In the genomic region with DNA sequence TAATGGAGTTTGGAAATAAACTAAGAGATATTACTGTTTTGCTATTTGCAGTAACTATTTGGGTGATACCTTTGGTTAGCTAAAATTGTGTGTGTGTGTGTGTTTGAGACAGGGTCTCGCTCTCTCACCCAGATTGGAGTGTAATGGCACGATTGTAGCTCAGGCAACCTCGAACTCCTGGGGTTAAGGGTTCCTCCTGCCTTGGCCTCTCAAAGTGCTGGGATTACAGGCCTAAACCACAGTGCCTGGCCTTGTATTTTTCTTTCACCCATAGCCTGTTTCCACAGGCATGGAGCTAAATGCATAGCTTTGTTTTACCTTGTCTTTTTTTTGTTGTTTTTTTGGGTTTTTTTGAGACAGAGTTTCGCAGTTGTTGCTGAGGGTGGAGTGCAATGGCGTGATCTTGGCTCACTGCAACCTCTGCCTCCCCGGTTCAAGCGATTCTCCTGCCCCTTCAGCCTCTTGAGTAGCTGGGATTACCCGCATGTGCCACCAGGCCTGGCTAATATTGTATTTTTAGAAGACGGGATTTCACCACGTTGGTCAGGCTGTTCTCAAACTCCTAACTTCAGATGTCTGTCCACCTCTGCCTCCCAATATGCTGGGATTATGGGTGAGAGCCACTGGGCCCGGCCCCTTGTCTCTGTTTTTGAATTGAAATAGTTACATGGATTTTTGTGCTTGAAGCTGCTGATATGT, we compare ENCODE assay signal across 8 cellular contexts. TPM values are rescaled to one million over a fixed set of nuclear protein-coding genes. Genes with fewer than 3 reads are reported as not detected.
DNase-seq lines count a peak whose midpoint lies in the region; TF ChIP-seq lines count a peak whose summit lies in the region.
"Had no signal": no experiment of that assay in that cellular context is flagged by ENCODE, and none has a peak within 500 bp of the region (broad histone marks: within the 10 kb centered on the region; RNA-seq: fewer than 3 reads in every experiment).

No MANE protein-coding gene starts in this region.

- H3K27ac ChIP-seq in KMS-11 (no peak overlapping the region), adrenal gland (peak overlapping the region in 3 of 5 donors; percentile 44 to 99 (median 56)), iPS-20b (ENCODE audit: low read length) (no peak overlapping the region), subcutaneous abdominal adipose tissue (ENCODE audit: low read depth, low read length) (peak overlapping the region; percentile 100)

- TF ChIP-seq POLR2A in adrenal gland (IDR thresholded peaks at IDR 0.05), result no peak

- no peak for DNase-seq in adrenal gland
- no peak for DNase-seq in effector CD8-positive, alpha-beta T cell (lab: John Stamatoyannopoulos, UW)
- no peak for DNase-seq in AG08395 (ENCODE audit: low spot score)
- DNase-seq in NCI-H526 treated with DMSO at 0.1 percent for 48 hours (lab: John Stamatoyannopoulos, UW), result no peak
- DNase-seq: NCI-H774 had no signal

- TF ChIP-seq CTCF in KMS-11 (conservative IDR thresholded peaks at IDR 0.05; ENCODE audit: low read depth, low read length) (no peak), adrenal gland (IDR thresholded peaks at IDR 0.05) (peak in 1 of 6 experiments; percentile 5)

- peak overlapping the region; percentile 72 for H3K4me2 ChIP-seq in KMS-11

- no peak overlapping the region for H3K4me3 ChIP-seq in KMS-11 (IDR thresholded peaks at IDR 0.05; ENCODE audit: insufficient read depth, low read depth, low read length)
- peak overlapping the region in 2 of 4 donors; percentile 25 to 72 for H3K4me3 ChIP-seq in adrenal gland
- H3K4me3 ChIP-seq in iPS-20b (ENCODE audit: low read length), result peak overlapping the region; percentile 95
- H3K4me3 ChIP-seq in subcutaneous abdominal adipose tissue (ENCODE audit: low read depth in 1 of 5, low read length in 5 of 5), result peak overlapping the region; percentile 43 to 95 (median 86)

- H3K36me3 ChIP-seq in KMS-11 (ENCODE audit: insufficient read depth) (peaks cover 15% of the 10 kb centered on the region), adrenal gland (replicated peaks in 1 of 2) (peaks cover 0 to 8% of the 10 kb centered on the region in 2 donors), iPS-20b (ENCODE audit: insufficient read depth, low read depth, low read length) (peaks cover 50% of the 10 kb centered on the region), subcutaneous abdominal adipose tissue (ENCODE audit: control insufficient read depth in 5 of 5, insufficient read depth in 5 of 5, low read length in 5 of 5) (peaks cover 0 to 7% (median 5%) of the 10 kb centered on the region in 5 donors)

- H3K4me1 ChIP-seq in KMS-11 (ENCODE audit: low read depth, poor library complexity, severe bottlenecking) (peaks cover 64% of the 10 kb centered on the region), adrenal gland (replicated peaks in 1 of 2) (peaks cover 21 to 66% of the 10 kb centered on the region in 2 donors), iPS-20b (ENCODE audit: insufficient read depth, low read length) (peaks cover 8% of the 10 kb centered on the region; the same call in 1 of the 2 replicates), subcutaneous abdominal adipose tissue (ENCODE audit: control insufficient read depth in 5 of 5, insufficient read depth in 5 of 5, low read length in 5 of 5) (peaks cover 4 to 72% (median 61%) of the 10 kb centered on the region in 5 donors)

- intact Hi-C loops in adrenal gland (cut with DNase I), result no loop called here

- peaks cover 100% of the 10 kb centered on the region for H3K79me2 ChIP-seq in KMS-11 (ENCODE audit: insufficient read depth, low read depth)

- WGBS in adrenal gland, 4 donors, result 19 to 26% (median 23%) methylated on average over 11 of the region's 11 CpGs

- H3K27me3 ChIP-seq in KMS-11 (ENCODE audit: insufficient read depth, low read depth) (no peaks in the 10 kb centered on the region), adrenal gland (no peaks in the 10 kb centered on the region), iPS-20b (ENCODE audit: insufficient read depth, low read length) (no peaks in the 10 kb centered on the region), subcutaneous abdominal adipose tissue (ENCODE audit: control insufficient read depth in 5 of 5, insufficient read depth in 4 of 5, low read length in 5 of 5) (no peaks in the 10 kb centered on the region)

- peaks cover 68% of the 10 kb centered on the region for H4K20me1 ChIP-seq in KMS-11 (ENCODE audit: insufficient read depth)

- no peak overlapping the region for H3K9ac ChIP-seq in KMS-11
- H3K9ac ChIP-seq in iPS-20b (ENCODE audit: low read depth, low read length), result peak overlapping the region; percentile 44
- peak overlapping the region; percentile 16 to 66 (median 19) for H3K9ac ChIP-seq in subcutaneous abdominal adipose tissue (ENCODE audit: low read length in 5 of 5)

- H2AFZ ChIP-seq in KMS-11 (ENCODE audit: low read depth), result no peak overlapping the region

- H3K9me3 ChIP-seq in adrenal gland (replicated peaks in 1 of 3) (no peaks in the 10 kb centered on the region), iPS-20b (ENCODE audit: insufficient read depth, low read depth, low read length) (no peaks in the 10 kb centered on the region), subcutaneous abdominal adipose tissue (ENCODE audit: control insufficient read depth in 5 of 5, low read length in 5 of 5) (no peaks in the 10 kb centered on the region)

RNA-seq across cellular contexts. Expression of a gene that starts 5.6 kb away (rescaled TPM):
- 100 to 1,000 TPM in 1 of 8 donors, 10 to 100 TPM in 7; 38.7 to 103 (median 74.8) TPM for total RNA-seq in adrenal gland
- polyA plus RNA-seq in adrenal gland, result 100 to 1,000 TPM in 1 of 3 donors, 10 to 100 TPM in 2; 60.9 to 115 (median 92.6) TPM

Comparison
In these comparisons a context has a peak if more than half of its experiments do, and no peak if none do; other contexts are left out.
1. H3K27ac ChIP-seq: peak in adrenal gland (3 of 5) and subcutaneous abdominal adipose tissue (single experiment); none in KMS-11 (single experiment) and iPS-20b (single experiment).